In genomic region chr19:1008268-1009042, GRCh38 we compare ENCODE assay signal across 31 cellular contexts. TPM values are rescaled to one million over a fixed set of nuclear protein-coding genes. Genes with fewer than 3 reads are reported as not detected.
DNase-seq lines count a peak whose midpoint lies in the region; ATAC-seq and TF ChIP-seq lines count a peak whose summit lies in the region.
"Had no signal": no experiment of that assay in that cellular context is flagged by ENCODE, and none has a peak within 500 bp of the region (broad histone marks: within the 10 kb centered on the region; RNA-seq: fewer than 3 reads in every experiment).

No MANE protein-coding gene starts in this region.

- H3F3A ChIP-seq in neural progenitor cell (ENCODE audit: low read depth) (no peaks in the 10 kb centered on the region), GM23338 (replicated peaks; ENCODE audit: low read depth) (peaks cover 10% of the 10 kb centered on the region; the same call in 1 of the 2 replicates)

- H3K36me3 ChIP-seq in mucosa of descending colon (ENCODE audit: low read depth) (peaks cover 7% of the 10 kb centered on the region), vagina (peaks cover 0 to 31% of the 10 kb centered on the region in 2 donors), neural progenitor cell (no peaks in the 10 kb centered on the region), GM23338 (ENCODE audit: insufficient read depth) (no peaks in the 10 kb centered on the region)

- no peaks in the 10 kb centered on the region for H4K20me1 ChIP-seq in neural progenitor cell (ENCODE audit: low read depth)
- H4K20me1 ChIP-seq in GM23338 (replicated peaks; ENCODE audit: insufficient read depth) = 0 out of 2 replicates have a peak, but pooled peaks cover 14% of the 10 kb centered on the region

- H3K9me2 ChIP-seq in GM23338 (ENCODE audit: insufficient read depth) = no peaks in the 10 kb centered on the region

- H3K4me1 Mint-ChIP-seq in HFFc6 (ENCODE audit: low read depth) (peaks cover 5% of the 10 kb centered on the region; the same call in 1 of the 2 replicates), neural progenitor cell (no peaks in the 10 kb centered on the region), GM23338 (no peaks in the 10 kb centered on the region)
- H3K4me1 Mint-ChIP-seq in effector memory CD8-positive, alpha-beta T cell (ENCODE audit: low read depth in 2 of 2) = peaks cover 1 to 6% of the 10 kb centered on the region in 2 donors
- H3K4me1 Mint-ChIP-seq: central memory CD8-positive, alpha-beta T cell; nephron had no signal

- intact Hi-C loops in mucosa of descending colon (cut with DNase I, micrococcal nuclease) = no loop called here
- intact Hi-C loops in vagina (cut with DNase I) = no loop called here

- peaks cover 2% of the 10 kb centered on the region for H3K4me1 ChIP-seq in mucosa of descending colon (ENCODE audit: low read depth)
- H3K4me1 ChIP-seq in vagina = peaks cover 14% of the 10 kb centered on the region
- no peaks in the 10 kb centered on the region for H3K4me1 ChIP-seq in neural progenitor cell
- H3K4me1 ChIP-seq in GM23338 (ENCODE audit: insufficient read depth) = no peaks in the 10 kb centered on the region
- H3K4me1 ChIP-seq: BLaER1 treated with 17β-estradiol and CSF1 and Interleukin-3, amounts not matched to agents 10 nM and 100 nM had no signal

- H3K4me2 ChIP-seq in neural progenitor cell (no peak overlapping the region), GM23338 (no peak overlapping the region)
- H3K4me2 ChIP-seq: BLaER1 treated with 17β-estradiol and CSF1 and Interleukin-3, amounts not matched to agents 10 nM and 100 nM; hepatocyte had no signal

- no peak for TF ChIP-seq POLR2A in vagina (IDR thresholded peaks at IDR 0.05)

- H3K79me2 ChIP-seq in neural progenitor cell (ENCODE audit: low read depth) = no peaks in the 10 kb centered on the region
- peaks cover 4% of the 10 kb centered on the region; the same call in 1 of the 2 replicates for H3K79me2 ChIP-seq in GM23338 (replicated peaks; ENCODE audit: insufficient read depth)

- H3K4me3 ChIP-seq in mucosa of descending colon (no peak overlapping the region), vagina (peak overlapping the region; percentile 24 to 43), neural progenitor cell (no peak overlapping the region), GM23338 (no peak overlapping the region)
- H3K4me3 ChIP-seq: BLaER1 treated with 17β-estradiol and CSF1 and Interleukin-3, amounts not matched to agents 10 nM and 100 nM; esophagus muscularis mucosa; hepatocyte had no signal

- H3K27ac ChIP-seq in vagina = peak overlapping the region; percentile 77
- no peak overlapping the region for H3K27ac ChIP-seq in neural progenitor cell
- no peak overlapping the region for H3K27ac ChIP-seq in GM23338 (ENCODE audit: low read depth)
- H3K27ac ChIP-seq: BLaER1 treated with 17β-estradiol and CSF1 and Interleukin-3, amounts not matched to agents 10 nM and 100 nM; hepatocyte had no signal

- no peaks in the 10 kb centered on the region for H3K9me3 ChIP-seq in mucosa of descending colon
- no peaks in the 10 kb centered on the region for H3K9me3 ChIP-seq in vagina
- H3K9me3 ChIP-seq in neural progenitor cell (ENCODE audit: low read depth) = no peaks in the 10 kb centered on the region
- H3K9me3 ChIP-seq: BLaER1 treated with 17β-estradiol and CSF1 and Interleukin-3, amounts not matched to agents 10 nM and 100 nM; esophagus muscularis mucosa had no signal

- H3K27ac Mint-ChIP-seq in HFFc6 (peak overlapping the region; percentile 33; the same call in 1 of the 2 replicates), neural progenitor cell (no peak overlapping the region), GM23338 (no peak overlapping the region)
- no peak overlapping the region for H3K27ac Mint-ChIP-seq in effector memory CD8-positive, alpha-beta T cell
- H3K27ac Mint-ChIP-seq: activated CD4-positive, alpha-beta memory T cell treated with anti-CD3 and anti-CD28 coated beads for 36 hours; dendritic cell treated with granulocyte-macrophage colony-stimulating factor and Interleukin-4, amounts not matched to agents 40 ng/mL and 50 ng/mL, for 4 days; nephron had no signal

- H2AFZ ChIP-seq in neural progenitor cell (replicated peaks) (no peak overlapping the region), GM23338 (no peak overlapping the region)
- H2AFZ ChIP-seq: hepatocyte had no signal

- H3K4me3 Mint-ChIP-seq in HFFc6 (peak overlapping the region; percentile 26; the same call in 1 of the 2 replicates), neural progenitor cell (no peak overlapping the region), GM23338 (no peak overlapping the region)
- H3K4me3 Mint-ChIP-seq in effector memory CD8-positive, alpha-beta T cell = no peak overlapping the region
- H3K4me3 Mint-ChIP-seq: activated CD4-positive, alpha-beta memory T cell treated with anti-CD3 and anti-CD28 coated beads for 36 hours; central memory CD8-positive, alpha-beta T cell; dendritic cell treated with granulocyte-macrophage colony-stimulating factor and Interleukin-4, amounts not matched to agents 40 ng/mL and 50 ng/mL, for 4 days; nephron had no signal

- DNase-seq in HFFc6 (no peak), mucosa of descending colon (peak in 2 of 3 donors; percentile 27 to 54), vagina (ENCODE audit: extremely low spot score in 2 of 2) (no peak), neural progenitor cell (ENCODE audit: low spot score) (no peak), GM23338 (ENCODE audit: low spot score) (no peak)
- no peak for DNase-seq in effector memory CD8-positive, alpha-beta T cell
- DNase-seq in activated CD4-positive, CD25-positive, alpha-beta regulatory T cell treated with anti-CD3 and anti-CD28 coated beads, Interleukin-2, amount 50 U/mL, for 72 hours = no peak
- DNase-seq: activated CD4-positive, alpha-beta memory T cell treated with anti-CD3 and anti-CD28 coated beads for 36 hours; activated naive CD4-positive, alpha-beta T cell; foreskin melanocyte; KBM-7; mammary epithelial cell; NCI-H1092 treated with DMSO at 0.1 percent for 48 hours; NCI-H1694 treated with DMSO at 0.1 percent for 48 hours; NCI-H510A treated with DMSO at 0.1 percent for 48 hours; OCI-M1; stimulated activated naive CD4-positive, alpha-beta T cell; T-helper 1 cell had no signal

- no peak overlapping the region for H3K9ac ChIP-seq in neural progenitor cell
- H3K9ac ChIP-seq: BLaER1 treated with 17β-estradiol and CSF1 and Interleukin-3, amounts not matched to agents 10 nM and 100 nM had no signal

- ATAC-seq in effector memory CD8-positive, alpha-beta T cell (replicated peaks) = peak; percentile 13
- no peak for ATAC-seq in mucosa of descending colon
- ATAC-seq in GM23338 = no peak; the same call in 2 of the 3 replicates

- TF ChIP-seq CTCF in HFFc6 (IDR thresholded peaks at IDR 0.05) (no peak), mucosa of descending colon (IDR thresholded peaks at IDR 0.05) (no peak), vagina (IDR thresholded peaks at IDR 0.05) (no peak), neural progenitor cell (IDR thresholded peaks at IDR 0.05) (no peak), GM23338 (conservative IDR thresholded peaks at IDR 0.05; ENCODE audit: low read depth in 2 of 2) (no peak)

- H3K36me3 Mint-ChIP-seq in HFFc6 (ENCODE audit: low read depth) = no peaks in the 10 kb centered on the region
- peaks cover 44% of the 10 kb centered on the region for H3K36me3 Mint-ChIP-seq in effector memory CD8-positive, alpha-beta T cell (ENCODE audit: insufficient read depth)
- no peaks in the 10 kb centered on the region for H3K36me3 Mint-ChIP-seq in neural progenitor cell
- peaks cover 8% of the 10 kb centered on the region for H3K36me3 Mint-ChIP-seq in GM23338 (ENCODE audit: low read depth)

- H3K27me3 ChIP-seq in vagina (no peaks in the 10 kb centered on the region), neural progenitor cell (no peaks in the 10 kb centered on the region), GM23338 (ENCODE audit: insufficient read depth) (no peaks in the 10 kb centered on the region)
- H3K27me3 ChIP-seq: hepatocyte had no signal

- H3K9me3 Mint-ChIP-seq in HFFc6 (peaks cover 4% of the 10 kb centered on the region; the same call in 1 of the 2 replicates), neural progenitor cell (no peaks in the 10 kb centered on the region), GM23338 (peaks cover 5% of the 10 kb centered on the region; the same call in 1 of the 3 replicates)
- no peaks in the 10 kb centered on the region for H3K9me3 Mint-ChIP-seq in effector memory CD8-positive, alpha-beta T cell
- H3K9me3 Mint-ChIP-seq: activated CD4-positive, alpha-beta memory T cell treated with anti-CD3 and anti-CD28 coated beads for 36 hours; central memory CD8-positive, alpha-beta T cell; dendritic cell treated with granulocyte-macrophage colony-stimulating factor and Interleukin-4, amounts not matched to agents 40 ng/mL and 50 ng/mL, for 4 days; nephron had no signal

- H3K27me3 Mint-ChIP-seq in HFFc6 (ENCODE audit: insufficient read depth) (peaks cover 5% of the 10 kb centered on the region), neural progenitor cell (ENCODE audit: insufficient read depth, low read depth) (no peaks in the 10 kb centered on the region), GM23338 (ENCODE audit: insufficient read depth, low read depth, poor library complexity) (peaks cover 22% of the 10 kb centered on the region)
- H3K27me3 Mint-ChIP-seq in effector memory CD8-positive, alpha-beta T cell = no peaks in the 10 kb centered on the region
- H3K27me3 Mint-ChIP-seq: activated CD4-positive, alpha-beta memory T cell treated with anti-CD3 and anti-CD28 coated beads for 36 hours; central memory CD8-positive, alpha-beta T cell had no signal

RNA-seq across cellular contexts. Expression of gene GRIN3B, which starts 8.2 kb away (rescaled TPM):
- under 1 TPM; 0.34 to 0.66 (median 0.41) TPM for total RNA-seq in HFFc6 (2021; fragmentation: NEBNext Ultra II Directional; extraction: Animal tissue kit (Norgen Biotek cat#: 25700))
- not detected for total RNA-seq in mucosa of descending colon
- not detected for total RNA-seq in vagina
- total RNA-seq in neural progenitor cell (ENCODE audit: low replicate concordance) = 5.4 and 5.9 TPM in 2 replicates
- total RNA-seq in GM23338 (2014; rRNA removed; shearing (Covaris generic)) = 0.23 and 2.8 TPM in 2 replicates
- 0.11 and 0.28 TPM in 2 replicates for polyA plus RNA-seq in GM23338 (2016; fragmentation: Nextera tagmentation; extraction: Ambion mirVana)
- total RNA-seq: activated CD4-positive, alpha-beta memory T cell treated with anti-CD3 and anti-CD28 coated beads for 36 hours; M059J; skeletal muscle tissue had no signal

RNA-seq across cellular contexts. Expression of gene TMEM259, which starts 12.5 kb away (rescaled TPM):
- 100 to 1,000 TPM; 127 to 164 (median 149) TPM for total RNA-seq in HFFc6 (2021; fragmentation: NEBNext Ultra II Directional; extraction: Animal tissue kit (Norgen Biotek cat#: 25700))
- total RNA-seq in mucosa of descending colon = 100 to 1,000 TPM; 185 to 199 (median 190) TPM
- total RNA-seq in vagina = 130 TPM
- 31.7 and 175 TPM in 2 replicates for total RNA-seq in neural progenitor cell (ENCODE audit: low replicate concordance)
- 144 and 196 TPM in 2 replicates for total RNA-seq in GM23338 (2014; rRNA removed; shearing (Covaris generic))
- polyA plus RNA-seq in GM23338 (2016; fragmentation: Nextera tagmentation; extraction: Ambion mirVana) = 82.8 and 84.5 TPM in 2 replicates

RNA-seq across cellular contexts. Expression of gene RNU6-2, which starts 12.9 kb away (rescaled TPM):
- total RNA-seq in HFFc6 (2021; fragmentation: NEBNext Ultra II Directional; extraction: Animal tissue kit (Norgen Biotek cat#: 25700)) = not detected
- total RNA-seq in mucosa of descending colon (not detected), vagina (not detected), neural progenitor cell (ENCODE audit: low replicate concordance) (not detected in 2 replicates)
- not detected in 2 replicates for total RNA-seq in GM23338 (2014; rRNA removed; shearing (Covaris generic))
- not detected in 2 replicates for polyA plus RNA-seq in GM23338 (2016; fragmentation: Nextera tagmentation; extraction: Ambion mirVana)
- total RNA-seq: activated CD4-positive, alpha-beta memory T cell treated with anti-CD3 and anti-CD28 coated beads for 36 hours; esophagus muscularis mucosa; hepatocyte; M059J; mammary epithelial cell; osteocyte; renal cortical epithelial cell; SK-MEL-5; skeletal muscle tissue; temporal lobe had no signal
- polyA plus RNA-seq: adipose tissue, hepatocyte, mammary epithelial cell had no signal

RNA-seq across cellular contexts. Expression of gene CNN2, which starts 18.0 kb away (rescaled TPM):
- total RNA-seq in HFFc6 (2021; fragmentation: NEBNext Ultra II Directional; extraction: Animal tissue kit (Norgen Biotek cat#: 25700)) = 100 to 1,000 TPM; 483 to 579 (median 507) TPM
- total RNA-seq in mucosa of descending colon (10 to 100 TPM; 65.0 to 88.8 (median 84.7) TPM), vagina (76.1 TPM), neural progenitor cell (ENCODE audit: low replicate concordance) (131 and 196 TPM in 2 replicates)
- total RNA-seq in GM23338 (2014; rRNA removed; shearing (Covaris generic)) = 392 and 426 TPM in 2 replicates
- polyA plus RNA-seq in GM23338 (2016; fragmentation: Nextera tagmentation; extraction: Ambion mirVana) = 314 and 330 TPM in 2 replicates

RNA-seq across cellular contexts. Expression of gene WDR18, which starts 24.3 kb away (rescaled TPM):
- total RNA-seq in HFFc6 (2021; fragmentation: NEBNext Ultra II Directional; extraction: Animal tissue kit (Norgen Biotek cat#: 25700)) = 10 to 100 TPM; 47.5 to 55.8 (median 51.3) TPM
- total RNA-seq in mucosa of descending colon (10 to 100 TPM; 23.8 to 42.0 (median 33.0) TPM), vagina (66.8 TPM), neural progenitor cell (ENCODE audit: low replicate concordance) (38.6 and 156 TPM in 2 replicates)
- total RNA-seq in GM23338 (2014; rRNA removed; shearing (Covaris generic)) = 112 and 157 TPM in 2 replicates
- 155 and 156 TPM in 2 replicates for polyA plus RNA-seq in GM23338 (2016; fragmentation: Nextera tagmentation; extraction: Ambion mirVana)

Comparison
In these comparisons a context has a peak if more than half of its experiments do, and no peak if none do; other contexts are left out.
1. DNase-seq: peak in mucosa of descending colon (2 of 3); none in HFFc6 (single experiment), effector memory CD8-positive, alpha-beta T cell (0 of 3), vagina (0 of 2), activated CD4-positive, CD25-positive, alpha-beta regulatory T cell treated with anti-CD3 and anti-CD28 coated beads, Interleukin-2, amount 50 U/mL, for 72 hours (single experiment), neural progenitor cell (single experiment) and GM23338 (single experiment).
2. H3K4me3 ChIP-seq: peak in vagina (2 of 2); none in mucosa of descending colon (single experiment), neural progenitor cell (single experiment) and GM23338 (single experiment).